Comparison of ENCODE assay signal across 30 cellular contexts in genomic region chr3:39275052-39275451, GRCh38. TPM values are rescaled to one million over a fixed set of nuclear protein-coding genes. Genes with fewer than 3 reads are reported as not detected.
DNase-seq lines count a peak whose midpoint lies in the region; ATAC-seq, FAIRE-seq and TF ChIP-seq lines count a peak whose summit lies in the region.
"Had no signal": no experiment of that assay in that cellular context is flagged by ENCODE, and none has a peak within 500 bp of the region (broad histone marks: within the 10 kb centered on the region; RNA-seq: fewer than 3 reads in every experiment).

No MANE protein-coding gene starts in this region.

- H3K27me3 Mint-ChIP-seq in stimulated activated memory B cell treated with anti-CD40 and anti-IgM and Interleukin-4, amounts not matched to agents 10 μg/mL and 1 μg/mL and 100 μg/mL, for 72 hours = no peaks in the 10 kb centered on the region
- H3K27me3 Mint-ChIP-seq: activated B cell treated with CpG ODN at 0.5 μM for 24 hours had no signal

- TF ChIP-seq CTCF in AG04450 (IDR thresholded peaks at IDR 0.05; ENCODE audit: low read depth, low read length) = no peak

- H3K4me1 Mint-ChIP-seq in stimulated activated memory B cell treated with anti-CD40 and anti-IgM and Interleukin-4, amounts not matched to agents 10 μg/mL and 1 μg/mL and 100 μg/mL, for 72 hours = peaks cover 37% of the 10 kb centered on the region

- H3K27me3 ChIP-seq in AG04450 (ENCODE audit: control insufficient read depth, insufficient read depth, low read length) = peaks cover 12% of the 10 kb centered on the region

- H3K9me3 Mint-ChIP-seq in stimulated activated memory B cell treated with anti-CD40 and anti-IgM and Interleukin-4, amounts not matched to agents 10 μg/mL and 1 μg/mL and 100 μg/mL, for 72 hours = no peaks in the 10 kb centered on the region
- H3K9me3 Mint-ChIP-seq: activated B cell treated with CpG ODN at 0.5 μM for 24 hours, GM23338 had no signal

- no peak overlapping the region for H3K27ac Mint-ChIP-seq in stimulated activated memory B cell treated with anti-CD40 and anti-IgM and Interleukin-4, amounts not matched to agents 10 μg/mL and 1 μg/mL and 100 μg/mL, for 72 hours
- H3K27ac Mint-ChIP-seq: activated B cell treated with CpG ODN at 0.5 μM for 24 hours, GM23338 had no signal

- no peak overlapping the region for H3K4me3 Mint-ChIP-seq in stimulated activated memory B cell treated with anti-CD40 and anti-IgM and Interleukin-4, amounts not matched to agents 10 μg/mL and 1 μg/mL and 100 μg/mL, for 72 hours
- H3K4me3 Mint-ChIP-seq: activated B cell treated with CpG ODN at 0.5 μM for 24 hours, GM23338 had no signal

- H3K9me3 ChIP-seq in AG04450 (ENCODE audit: control insufficient read depth, insufficient read depth, low read length) = no peaks in the 10 kb centered on the region
- H3K9me3 ChIP-seq: thoracic aorta had no signal

- intact Hi-C loops in left colon (cut with DNase I, micrococcal nuclease) = no loop called here

- no peak overlapping the region for H3K4me3 ChIP-seq in AG04450 (ENCODE audit: low read depth, low read length)
- H3K4me3 ChIP-seq: GM23338, thoracic aorta had no signal

- DNase-seq in DMS53 (lab: John Stamatoyannopoulos, UW) (peak; percentile 1), DMS53 treated with DMSO at 0.1 percent for 48 hours (lab: John Stamatoyannopoulos, UW; ENCODE audit: unreplicated experiment) (no peak), AG04450 (ENCODE audit: low read depth, low spot score) (peak; percentile 4), amniotic epithelial cell (ENCODE audit: low read depth) (peak; percentile 78), left colon (no peak), HTR-8/SVneo (ENCODE audit: insufficient read length, low spot score) (no peak)
- no peak for DNase-seq in stimulated activated CD4-positive, alpha-beta T cell treated with anti-CD3 and anti-CD28 coated beads, Interleukin-4, amount 100 ng/mL, for 4 hours
- DNase-seq: activated B cell treated with CpG ODN at 0.5 μM for 24 hours; activated CD4-positive, alpha-beta T cell treated with anti-CD3 and anti-CD28 coated beads, Interleukin-2, amount 50 U/mL, for 4 hours; activated naive CD4-positive, alpha-beta T cell; hypothalamus; kidney; mammary epithelial cell; NCI-H1092 treated with DMSO at 0.1 percent for 48 hours; NCI-H2171; NCI-H748 treated with DMSO at 0.1 percent for 48 hours; nucleus accumbens; T1000 had no signal

- H3K36me3 Mint-ChIP-seq in stimulated activated memory B cell treated with anti-CD40 and anti-IgM and Interleukin-4, amounts not matched to agents 10 μg/mL and 1 μg/mL and 100 μg/mL, for 72 hours = no peaks in the 10 kb centered on the region

- POLR2A ChIA-PET in AG04450 (lab: Yijun Ruan, JAX) = no interaction called here

- no peak for FAIRE-seq in HTR-8/SVneo (lab: Jason Lieb, UNC)

- CTCF ChIA-PET in AG04450 (lab: Charles Lee) = interaction anchor here (1.7 to 6.8 kb wide), 2 partner anchors 13 to 148 kb away, joined by 10 to 47 read pairs; no protein-coding TSS in a partner anchor

- peak; percentile 44 for ATAC-seq in left colon
- no peak for ATAC-seq in stimulated activated memory B cell treated with anti-CD40 and anti-IgM and Interleukin-4, amounts not matched to agents 10 μg/mL and 1 μg/mL and 100 μg/mL, for 72 hours
- ATAC-seq: GM23338, Right ventricle myocardium inferior had no signal

- no peak overlapping the region for H3K27ac ChIP-seq in AG04450 (ENCODE audit: low read depth, low read length)
- H3K27ac ChIP-seq: 22Rv1, thoracic aorta had no signal

RNA-seq across cellular contexts. Expression of gene CX3CR1, which starts 4.8 kb away (rescaled TPM):
- not detected in 2 replicates for polyA plus RNA-seq in AG04450 (2011; rRNA removed)
- not detected in 2 replicates for polyA minus RNA-seq in AG04450 (2011; rRNA and poly(A)+ RNA removed)
- total RNA-seq in left colon = under 1 TPM; 0.24 to 0.59 TPM
- total RNA-seq: Daoy, dermis microvascular lymphatic vessel endothelial cell, epithelial cell of proximal tubule, mammary epithelial cell, pulmonary artery endothelial cell had no signal
- polyA plus RNA-seq: mammary epithelial cell had no signal

RNA-seq across cellular contexts. Expression of gene CCR8, which starts 54.5 kb away (rescaled TPM):
- not detected in 2 replicates for polyA plus RNA-seq in AG04450 (2011; rRNA removed)
- polyA minus RNA-seq in AG04450 (2011; rRNA and poly(A)+ RNA removed) = not detected in 2 replicates
- total RNA-seq in left colon = not detected
- total RNA-seq: activated B cell treated with CpG ODN at 0.5 μM for 24 hours, cardiac septum, Daoy, dermis microvascular lymphatic vessel endothelial cell, epithelial cell of proximal tubule, frontal cortex, GM23338, mammary epithelial cell, pulmonary artery endothelial cell, Right ventricle myocardium inferior, skeletal muscle tissue, thoracic aorta had no signal
- polyA plus RNA-seq: mammary epithelial cell had no signal

Comparison
In these comparisons a context has a peak if more than half of its experiments do, and no peak if none do; other contexts are left out.
1. DNase-seq: peak in DMS53 (single experiment), AG04450 (single experiment) and amniotic epithelial cell (single experiment); none in DMS53 treated with DMSO at 0.1 percent for 48 hours (single experiment), left colon (0 of 2), stimulated activated CD4-positive, alpha-beta T cell treated with anti-CD3 and anti-CD28 coated beads, Interleukin-4, amount 100 ng/mL, for 4 hours (0 of 2) and HTR-8/SVneo (single experiment).